In the genomic region with DNA sequence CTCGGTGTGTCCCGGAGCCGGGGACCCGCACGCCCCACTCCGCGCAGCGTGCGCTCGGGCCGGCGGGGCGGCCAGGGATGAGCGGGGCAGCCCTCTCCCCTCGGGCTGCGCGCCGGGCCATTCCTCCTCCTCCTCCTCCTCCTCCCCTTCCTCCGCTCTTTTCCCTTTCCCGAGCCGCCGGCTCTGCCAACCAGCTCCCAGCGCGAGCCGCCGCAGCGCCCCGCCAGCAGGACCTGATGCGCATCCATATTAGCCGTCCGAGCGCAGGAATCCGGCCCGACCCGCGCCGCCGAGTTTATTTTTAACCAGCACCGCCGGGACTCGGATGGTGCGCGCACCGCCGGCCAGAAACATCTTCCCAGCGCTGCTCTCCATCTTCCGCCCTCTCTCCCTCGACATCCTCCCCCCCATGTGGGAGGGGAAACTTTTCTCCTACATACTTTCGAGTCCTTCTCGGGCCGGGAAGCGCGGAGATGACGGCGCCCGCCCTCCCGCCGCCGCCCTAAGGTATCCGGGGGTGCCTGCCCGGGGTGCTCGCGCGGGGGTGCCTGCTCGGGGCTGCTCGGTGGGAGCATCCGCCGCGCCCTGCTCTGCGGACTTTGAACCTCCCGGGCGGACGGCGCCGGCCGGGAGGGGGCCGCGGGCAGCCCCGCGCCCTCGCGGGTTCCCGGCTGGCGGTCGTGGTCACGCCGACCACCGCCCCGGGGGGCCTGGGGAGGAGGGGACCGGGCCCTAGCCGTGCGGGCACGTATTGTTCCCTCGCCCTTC, we compare ENCODE assay signal across 7 cellular contexts. TPM values are rescaled to one million over a fixed set of nuclear protein-coding genes. Genes with fewer than 3 reads are reported as not detected.
DNase-seq lines count a peak whose midpoint lies in the region; ATAC-seq and TF ChIP-seq lines count a peak whose summit lies in the region.

No MANE protein-coding gene starts in this region.

- H3K4me3 ChIP-seq in choroid plexus epithelial cell (ENCODE audit: low read depth, low read length), result peak overlapping the region; percentile 94

- DNase-seq in HK-2 (ENCODE audit: unreplicated experiment), result peak; percentile 84
- peak; percentile 55 for DNase-seq in choroid plexus epithelial cell (ENCODE audit: low read depth)
- peak; percentile 59 to 77 for DNase-seq in left colon
- peak; percentile 30 to 44 for DNase-seq in stimulated activated CD4-positive, alpha-beta T cell treated with anti-CD3 and anti-CD28 coated beads, Interleukin-2, amount 100 ng/mL, for 48 hours

- ATAC-seq in GM18505 (IDR thresholded peaks at IDR 0.05; ENCODE audit: unreplicated experiment), result peak; percentile 10
- ATAC-seq in left colon, result peak; percentile 48
- no peak for ATAC-seq in HG03571 (IDR thresholded peaks at IDR 0.05; ENCODE audit: unreplicated experiment)

- intact Hi-C loops in left colon (cut with DNase I, micrococcal nuclease), result no loop called here

- peak overlapping the region; percentile 75 for H3K27ac ChIP-seq in VCaP

- TF ChIP-seq POLR2A in GM18505 (IDR thresholded peaks at IDR 0.05; ENCODE audit: borderline replicate concordance, extremely low read depth, insufficient read depth, insufficient read length), result no peak

- TF ChIP-seq CTCF in VCaP (conservative IDR thresholded peaks at IDR 0.05), result no peak
- no peak for TF ChIP-seq CTCF in choroid plexus epithelial cell (conservative IDR thresholded peaks at IDR 0.05; ENCODE audit: low read depth, low read length)

RNA-seq across cellular contexts. Expression of a gene that starts 0.6 kb away (rescaled TPM):
- 100 to 1,000 TPM in 1 of 2 donors, 10 to 100 TPM in 1; 76.9 to 101 TPM for total RNA-seq in left colon
